In the genomic region with DNA sequence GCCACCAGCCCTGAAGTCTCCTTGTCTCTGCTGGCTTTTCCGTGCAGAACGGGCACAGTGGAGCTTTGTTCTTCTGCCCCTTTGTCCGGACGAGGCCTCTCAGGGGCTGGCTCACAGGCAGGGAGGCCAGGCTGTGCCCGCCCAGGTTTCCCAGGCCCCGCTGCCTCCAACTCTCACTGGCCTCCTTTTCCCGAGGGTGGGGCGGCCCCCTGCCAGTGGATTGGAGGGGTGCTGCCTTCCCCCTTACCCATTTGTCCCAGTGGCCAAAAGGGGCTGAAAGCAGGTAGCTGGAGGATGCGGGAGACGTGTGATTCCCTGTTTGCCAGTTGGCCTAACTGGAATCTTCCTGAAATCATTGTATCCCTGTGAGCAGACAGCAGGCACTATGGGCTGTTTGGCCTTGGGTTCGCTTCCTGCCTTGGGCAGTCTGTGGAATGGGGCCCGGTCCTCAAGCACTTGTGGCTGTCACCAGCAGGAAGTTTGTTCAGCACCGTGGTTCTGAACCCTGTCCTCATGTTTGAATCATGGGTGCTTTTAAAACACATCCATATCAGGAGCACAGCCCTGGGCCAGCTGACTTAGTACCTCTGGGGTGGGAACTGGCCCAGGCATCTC, we compare ENCODE assay signal across 1 cellular context.
A peak's percentile ranks its signal among the peaks of the same experiment; 100 is the strongest.
TF ChIP-seq lines count a peak whose summit lies in the region.

No MANE protein-coding gene starts in this region.

TF ChIP-seq in HepG2, 621 proteins besides CTCF, POLR2A, EP300 and RAD21 (continued from another document):
- TF ChIP-seq, protein P1, sequence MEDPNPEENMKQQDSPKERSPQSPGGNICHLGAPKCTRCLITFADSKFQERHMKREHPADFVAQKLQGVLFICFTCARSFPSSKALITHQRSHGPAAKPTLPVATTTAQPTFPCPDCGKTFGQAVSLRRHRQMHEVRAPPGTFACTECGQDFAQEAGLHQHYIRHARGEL (CRISPR knock-in tag; IDR thresholded peaks at IDR 0.05): no peak
- 0 out of 2 replicates have a peak, but pooled peaks have one; percentile 33 for TF ChIP-seq ZNF605 (CRISPR knock-in tag; IDR thresholded peaks at IDR 0.05)
- no peak for TF ChIP-seq CHD2 (IDR thresholded peaks at IDR 0.05; ENCODE audit: low read depth, low read length)
- 0 out of 2 replicates have a peak, but pooled peaks have one; percentile 41 for TF ChIP-seq KDM1A (CRISPR knock-in tag; IDR thresholded peaks at IDR 0.05)
- TF ChIP-seq, protein P2, sequence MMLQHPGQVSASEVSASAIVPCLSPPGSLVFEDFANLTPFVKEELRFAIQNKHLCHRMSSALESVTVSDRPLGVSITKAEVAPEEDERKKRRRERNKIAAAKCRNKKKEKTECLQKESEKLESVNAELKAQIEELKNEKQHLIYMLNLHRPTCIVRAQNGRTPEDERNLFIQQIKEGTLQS (CRISPR knock-in tag; IDR thresholded peaks at IDR 0.05): 0 out of 2 replicates have a peak, but pooled peaks have one; percentile 19
- TF ChIP-seq, protein P3, sequence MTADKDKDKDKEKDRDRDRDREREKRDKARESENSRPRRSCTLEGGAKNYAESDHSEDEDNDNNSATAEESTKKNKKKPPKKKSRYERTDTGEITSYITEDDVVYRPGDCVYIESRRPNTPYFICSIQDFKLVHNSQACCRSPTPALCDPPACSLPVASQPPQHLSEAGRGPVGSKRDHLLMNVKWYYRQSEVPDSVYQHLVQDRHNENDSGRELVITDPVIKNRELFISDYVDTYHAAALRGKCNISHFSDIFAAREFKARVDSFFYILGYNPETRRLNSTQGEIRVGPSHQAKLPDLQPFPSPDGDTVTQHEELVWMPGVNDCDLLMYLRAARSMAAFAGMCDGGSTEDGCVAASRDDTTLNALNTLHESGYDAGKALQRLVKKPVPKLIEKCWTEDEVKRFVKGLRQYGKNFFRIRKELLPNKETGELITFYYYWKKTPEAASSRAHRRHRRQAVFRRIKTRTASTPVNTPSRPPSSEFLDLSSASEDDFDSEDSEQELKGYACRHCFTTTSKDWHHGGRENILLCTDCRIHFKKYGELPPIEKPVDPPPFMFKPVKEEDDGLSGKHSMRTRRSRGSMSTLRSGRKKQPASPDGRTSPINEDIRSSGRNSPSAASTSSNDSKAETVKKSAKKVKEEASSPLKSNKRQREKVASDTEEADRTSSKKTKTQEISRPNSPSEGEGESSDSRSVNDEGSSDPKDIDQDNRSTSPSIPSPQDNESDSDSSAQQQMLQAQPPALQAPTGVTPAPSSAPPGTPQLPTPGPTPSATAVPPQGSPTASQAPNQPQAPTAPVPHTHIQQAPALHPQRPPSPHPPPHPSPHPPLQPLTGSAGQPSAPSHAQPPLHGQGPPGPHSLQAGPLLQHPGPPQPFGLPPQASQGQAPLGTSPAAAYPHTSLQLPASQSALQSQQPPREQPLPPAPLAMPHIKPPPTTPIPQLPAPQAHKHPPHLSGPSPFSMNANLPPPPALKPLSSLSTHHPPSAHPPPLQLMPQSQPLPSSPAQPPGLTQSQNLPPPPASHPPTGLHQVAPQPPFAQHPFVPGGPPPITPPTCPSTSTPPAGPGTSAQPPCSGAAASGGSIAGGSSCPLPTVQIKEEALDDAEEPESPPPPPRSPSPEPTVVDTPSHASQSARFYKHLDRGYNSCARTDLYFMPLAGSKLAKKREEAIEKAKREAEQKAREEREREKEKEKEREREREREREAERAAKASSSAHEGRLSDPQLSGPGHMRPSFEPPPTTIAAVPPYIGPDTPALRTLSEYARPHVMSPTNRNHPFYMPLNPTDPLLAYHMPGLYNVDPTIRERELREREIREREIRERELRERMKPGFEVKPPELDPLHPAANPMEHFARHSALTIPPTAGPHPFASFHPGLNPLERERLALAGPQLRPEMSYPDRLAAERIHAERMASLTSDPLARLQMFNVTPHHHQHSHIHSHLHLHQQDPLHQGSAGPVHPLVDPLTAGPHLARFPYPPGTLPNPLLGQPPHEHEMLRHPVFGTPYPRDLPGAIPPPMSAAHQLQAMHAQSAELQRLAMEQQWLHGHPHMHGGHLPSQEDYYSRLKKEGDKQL (CRISPR knock-in tag; IDR thresholded peaks at IDR 0.05; ENCODE audit: low read depth): no peak
- TF ChIP-seq SKI (IDR thresholded peaks at IDR 0.05; ENCODE audit: partially characterized antibody): peak; percentile 32
- peak; percentile 68; the same call in 1 of the 2 replicates for TF ChIP-seq HDAC2 (CRISPR knock-in tag; IDR thresholded peaks at IDR 0.05)
- TF ChIP-seq, protein P4, sequence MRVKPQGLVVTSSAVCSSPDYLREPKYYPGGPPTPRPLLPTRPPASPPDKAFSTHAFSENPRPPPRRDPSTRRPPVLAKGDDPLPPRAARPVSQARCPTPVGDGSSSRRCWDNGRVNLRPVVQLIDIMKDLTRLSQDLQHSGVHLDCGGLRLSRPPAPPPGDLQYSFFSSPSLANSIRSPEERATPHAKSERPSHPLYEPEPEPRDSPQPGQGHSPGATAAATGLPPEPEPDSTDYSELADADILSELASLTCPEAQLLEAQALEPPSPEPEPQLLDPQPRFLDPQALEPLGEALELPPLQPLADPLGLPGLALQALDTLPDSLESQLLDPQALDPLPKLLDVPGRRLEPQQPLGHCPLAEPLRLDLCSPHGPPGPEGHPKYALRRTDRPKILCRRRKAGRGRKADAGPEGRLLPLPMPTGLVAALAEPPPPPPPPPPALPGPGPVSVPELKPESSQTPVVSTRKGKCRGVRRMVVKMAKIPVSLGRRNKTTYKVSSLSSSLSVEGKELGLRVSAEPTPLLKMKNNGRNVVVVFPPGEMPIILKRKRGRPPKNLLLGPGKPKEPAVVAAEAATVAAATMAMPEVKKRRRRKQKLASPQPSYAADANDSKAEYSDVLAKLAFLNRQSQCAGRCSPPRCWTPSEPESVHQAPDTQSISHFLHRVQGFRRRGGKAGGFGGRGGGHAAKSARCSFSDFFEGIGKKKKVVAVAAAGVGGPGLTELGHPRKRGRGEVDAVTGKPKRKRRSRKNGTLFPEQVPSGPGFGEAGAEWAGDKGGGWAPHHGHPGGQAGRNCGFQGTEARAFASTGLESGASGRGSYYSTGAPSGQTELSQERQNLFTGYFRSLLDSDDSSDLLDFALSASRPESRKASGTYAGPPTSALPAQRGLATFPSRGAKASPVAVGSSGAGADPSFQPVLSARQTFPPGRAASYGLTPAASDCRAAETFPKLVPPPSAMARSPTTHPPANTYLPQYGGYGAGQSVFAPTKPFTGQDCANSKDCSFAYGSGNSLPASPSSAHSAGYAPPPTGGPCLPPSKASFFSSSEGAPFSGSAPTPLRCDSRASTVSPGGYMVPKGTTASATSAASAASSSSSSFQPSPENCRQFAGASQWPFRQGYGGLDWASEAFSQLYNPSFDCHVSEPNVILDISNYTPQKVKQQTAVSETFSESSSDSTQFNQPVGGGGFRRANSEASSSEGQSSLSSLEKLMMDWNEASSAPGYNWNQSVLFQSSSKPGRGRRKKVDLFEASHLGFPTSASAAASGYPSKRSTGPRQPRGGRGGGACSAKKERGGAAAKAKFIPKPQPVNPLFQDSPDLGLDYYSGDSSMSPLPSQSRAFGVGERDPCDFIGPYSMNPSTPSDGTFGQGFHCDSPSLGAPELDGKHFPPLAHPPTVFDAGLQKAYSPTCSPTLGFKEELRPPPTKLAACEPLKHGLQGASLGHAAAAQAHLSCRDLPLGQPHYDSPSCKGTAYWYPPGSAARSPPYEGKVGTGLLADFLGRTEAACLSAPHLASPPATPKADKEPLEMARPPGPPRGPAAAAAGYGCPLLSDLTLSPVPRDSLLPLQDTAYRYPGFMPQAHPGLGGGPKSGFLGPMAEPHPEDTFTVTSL (CRISPR knock-in tag; IDR thresholded peaks at IDR 0.05; ENCODE audit: borderline replicate concordance): peak; percentile 52; the same call in 1 of the 2 replicates
- TF ChIP-seq ELF3 (CRISPR knock-in tag; IDR thresholded peaks at IDR 0.05): peak; percentile 78
- TF ChIP-seq FOXA1 (IDR thresholded peaks at IDR 0.05): no peak
- TF ChIP-seq FOXA1 (CRISPR knock-in tag; IDR thresholded peaks at IDR 0.05): 0 out of 2 replicates have a peak, but pooled peaks have one; percentile 8
- no peak for TF ChIP-seq MTF2 (CRISPR knock-in tag; IDR thresholded peaks at IDR 0.05; ENCODE audit: borderline replicate concordance)
- peak; percentile 67; the same call in 1 of the 2 replicates for TF ChIP-seq ZNF138 (CRISPR knock-in tag; IDR thresholded peaks at IDR 0.05; ENCODE audit: low read depth)
- TF ChIP-seq, protein P5, sequence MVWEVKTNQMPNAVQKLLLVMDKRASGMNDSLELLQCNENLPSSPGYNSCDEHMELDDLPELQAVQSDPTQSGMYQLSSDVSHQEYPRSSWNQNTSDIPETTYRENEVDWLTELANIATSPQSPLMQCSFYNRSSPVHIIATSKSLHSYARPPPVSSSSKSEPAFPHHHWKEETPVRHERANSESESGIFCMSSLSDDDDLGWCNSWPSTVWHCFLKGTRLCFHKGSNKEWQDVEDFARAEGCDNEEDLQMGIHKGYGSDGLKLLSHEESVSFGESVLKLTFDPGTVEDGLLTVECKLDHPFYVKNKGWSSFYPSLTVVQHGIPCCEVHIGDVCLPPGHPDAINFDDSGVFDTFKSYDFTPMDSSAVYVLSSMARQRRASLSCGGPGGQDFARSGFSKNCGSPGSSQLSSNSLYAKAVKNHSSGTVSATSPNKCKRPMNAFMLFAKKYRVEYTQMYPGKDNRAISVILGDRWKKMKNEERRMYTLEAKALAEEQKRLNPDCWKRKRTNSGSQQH (CRISPR knock-in tag; IDR thresholded peaks at IDR 0.05; ENCODE audit: low read depth): peak; percentile 33; the same call in 1 of the 2 replicates
- TF ChIP-seq, protein P6, sequence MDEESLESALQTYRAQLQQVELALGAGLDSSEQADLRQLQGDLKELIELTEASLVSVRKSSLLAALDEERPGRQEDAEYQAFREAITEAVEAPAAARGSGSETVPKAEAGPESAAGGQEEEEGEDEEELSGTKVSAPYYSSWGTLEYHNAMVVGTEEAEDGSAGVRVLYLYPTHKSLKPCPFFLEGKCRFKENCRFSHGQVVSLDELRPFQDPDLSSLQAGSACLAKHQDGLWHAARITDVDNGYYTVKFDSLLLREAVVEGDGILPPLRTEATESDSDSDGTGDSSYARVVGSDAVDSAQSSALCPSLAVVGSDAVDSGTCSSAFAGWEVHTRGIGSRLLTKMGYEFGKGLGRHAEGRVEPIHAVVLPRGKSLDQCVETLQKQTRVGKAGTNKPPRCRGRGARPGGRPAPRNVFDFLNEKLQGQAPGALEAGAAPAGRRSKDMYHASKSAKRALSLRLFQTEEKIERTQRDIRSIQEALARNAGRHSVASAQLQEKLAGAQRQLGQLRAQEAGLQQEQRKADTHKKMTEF (CRISPR knock-in tag; IDR thresholded peaks at IDR 0.05): 0 out of 2 replicates have a peak, but pooled peaks have one; percentile 32
- TF ChIP-seq MEF2D (CRISPR knock-in tag; IDR thresholded peaks at IDR 0.05): peak; percentile 31; the same call in 1 of the 2 replicates
- peak; percentile 71 for TF ChIP-seq SRSF1 (optimal IDR thresholded peaks at IDR 0.05; ENCODE audit: low read depth, low read length)
- no peak for TF ChIP-seq ZSCAN22 (CRISPR knock-in tag; IDR thresholded peaks at IDR 0.05)
- TF ChIP-seq SOX13 (IDR thresholded peaks at IDR 0.05): no peak
- TF ChIP-seq SOX13 (CRISPR knock-in tag; conservative IDR thresholded peaks at IDR 0.05 in 1 of 2, IDR thresholded peaks at IDR 0.05 in 1 of 2): peak in 1 of 2 experiments; percentile 66; a peak in 1 of 4 replicates
- 0 out of 2 replicates have a peak, but pooled peaks have one; percentile 23 for TF ChIP-seq POGZ (CRISPR knock-in tag; IDR thresholded peaks at IDR 0.05)
- TF ChIP-seq ZBTB7B (CRISPR knock-in tag; IDR thresholded peaks at IDR 0.05): 0 out of 2 replicates have a peak, but pooled peaks have one; percentile 31
